Comparison of ENCODE assay signal across 8 cellular contexts in genomic region chr20:53611449-53611894, GRCh38. TPM values are rescaled to one million over a fixed set of nuclear protein-coding genes. Genes with fewer than 3 reads are reported as not detected.
DNase-seq lines count a peak whose midpoint lies in the region; ATAC-seq, FAIRE-seq and TF ChIP-seq lines count a peak whose summit lies in the region.

No MANE protein-coding gene starts in this region.

- H3K4ac ChIP-seq in mesendoderm (ENCODE audit: low read depth, low read length), result peak overlapping the region; percentile 81

- H3K9me3 ChIP-seq in A549, result no peaks in the 10 kb centered on the region
- H3K9me3 ChIP-seq in CD4-positive, alpha-beta memory T cell (ENCODE audit: control insufficient read depth in 1 of 2, low read length in 2 of 2), result no peaks in the 10 kb centered on the region

- peaks cover 57% of the 10 kb centered on the region for H3K4me1 ChIP-seq in A549
- peaks cover 7% of the 10 kb centered on the region for H3K4me1 ChIP-seq in mesendoderm (ENCODE audit: control insufficient read depth, low read depth, low read length)
- H3K4me1 ChIP-seq in CD4-positive, alpha-beta memory T cell (ENCODE audit: insufficient read depth, low read length), result peaks cover 33% of the 10 kb centered on the region

- peak overlapping the region; percentile 59 for H3K56ac ChIP-seq in mesendoderm (ENCODE audit: low read length)

- H3K36me3 Mint-ChIP-seq in brain, result no peaks in the 10 kb centered on the region
- peaks cover 26% of the 10 kb centered on the region for H3K36me3 Mint-ChIP-seq in effector memory CD8-positive, alpha-beta T cell (ENCODE audit: insufficient read depth)
- H3K36me3 Mint-ChIP-seq in CD4-positive, alpha-beta memory T cell, result peaks cover 7 to 11% of the 10 kb centered on the region in 2 donors

- peak overlapping the region; percentile 79 for H3K4me2 ChIP-seq in A549
- no peak overlapping the region for H3K4me2 ChIP-seq in mesendoderm (ENCODE audit: low read length)

- peak overlapping the region in 3 of 5 experiments; percentile 10 to 85 (median 72) for H3K27ac Mint-ChIP-seq in brain
- H3K27ac Mint-ChIP-seq in effector memory CD8-positive, alpha-beta T cell, result peak overlapping the region in 1 of 2 donors; percentile 85
- peak overlapping the region in 2 of 7 donors; percentile 13 to 73 for H3K27ac Mint-ChIP-seq in CD4-positive, alpha-beta memory T cell

- WGBS in A549 (ENCODE audit: missing lambda C conversion rate), result 2% methylated on average over 8 of the region's 8 CpGs
- no CpG with 5 or more reads among the region's 8 CpGs for WGBS in mesendoderm (ENCODE audit: extremely low coverage, insufficient coverage, low lambda C conversion rate)

- DNase-seq in A549 (ENCODE audit: low read depth in 1 of 2, low spot score in 1 of 2) (peak; percentile 65 to 90), Kasumi-1 (lab: John Stamatoyannopoulos, UW) (peak; percentile 43 to 50), mesendoderm (peak; percentile 91), coronary artery (ENCODE audit: low spot score) (no peak)
- DNase-seq in effector memory CD8-positive, alpha-beta T cell, result no peak
- no peak for DNase-seq in CD4-positive, alpha-beta memory T cell

- no peak overlapping the region for H3K18ac ChIP-seq in mesendoderm (ENCODE audit: low read length)

- no peak overlapping the region for H3K23ac ChIP-seq in mesendoderm (ENCODE audit: low read length)

- 0 out of 5 replicates have a peak, but pooled peaks of 1 of the 2 experiments have one; percentile 26 for TF ChIP-seq RAD21 in A549 (conservative IDR thresholded peaks at IDR 0.05 in 1 of 2, IDR thresholded peaks at IDR 0.05 in 1 of 2)

- no peak overlapping the region for H2AK5ac ChIP-seq in mesendoderm (ENCODE audit: low read length)

- H3K4me1 Mint-ChIP-seq in brain, result peaks cover 29% of the 10 kb centered on the region
- H3K4me1 Mint-ChIP-seq in effector memory CD8-positive, alpha-beta T cell (ENCODE audit: low read depth in 2 of 2), result peaks cover 15 to 19% of the 10 kb centered on the region in 2 donors
- H3K4me1 Mint-ChIP-seq in CD4-positive, alpha-beta memory T cell, result peaks cover 13 to 28% (median 22%) of the 10 kb centered on the region in 4 donors

- ATAC-seq in A549 (peak; percentile 66 to 74), GM18498 (IDR thresholded peaks at IDR 0.05; ENCODE audit: unreplicated experiment) (peak; percentile 45)
- ATAC-seq in effector memory CD8-positive, alpha-beta T cell (replicated peaks), result no peak

- H3K79me2 ChIP-seq in mesendoderm (ENCODE audit: control insufficient read depth, insufficient read depth, low read length), result no peaks in the 10 kb centered on the region

- no peak overlapping the region for H3K9ac ChIP-seq in mesendoderm (ENCODE audit: low read length)

- H3K4me3 ChIP-seq in A549, result 0 out of 3 replicates have a peak overlapping the region, but pooled peaks have one; percentile 0
- H3K4me3 ChIP-seq in mesendoderm (ENCODE audit: low read length), result no peak overlapping the region
- no peak overlapping the region for H3K4me3 ChIP-seq in coronary artery
- no peak overlapping the region for H3K4me3 ChIP-seq in CD4-positive, alpha-beta memory T cell (ENCODE audit: low read length in 2 of 2)

- no peak for TF ChIP-seq POLR2A in A549 (IDR thresholded peaks at IDR 0.05; ENCODE audit: low read length)

- no peaks in the 10 kb centered on the region for H3K27me3 ChIP-seq in mesendoderm (ENCODE audit: insufficient read depth, low read length, poor library complexity)
- H3K27me3 ChIP-seq in CD4-positive, alpha-beta memory T cell (ENCODE audit: insufficient read depth, low read length), result no peaks in the 10 kb centered on the region

- H2BK15ac ChIP-seq in mesendoderm (replicated peaks; ENCODE audit: low read depth), result peak overlapping the region; percentile 85

- peak overlapping the region; percentile 40 for H2BK5ac ChIP-seq in mesendoderm (ENCODE audit: low read length)

- no peaks in the 10 kb centered on the region for H3K79me1 ChIP-seq in mesendoderm (ENCODE audit: low read length)

- H3K27ac ChIP-seq in A549, result peak overlapping the region; percentile 74 to 91
- peak overlapping the region; percentile 33 for H3K27ac ChIP-seq in mesendoderm (ENCODE audit: low read depth, low read length)
- peak overlapping the region in 1 of 2 donors; percentile 45 for H3K27ac ChIP-seq in coronary artery
- H3K27ac ChIP-seq in CD4-positive, alpha-beta memory T cell (ENCODE audit: low read depth, low read length), result no peak overlapping the region

- FAIRE-seq in A549 (lab: Jason Lieb, UNC), result peak; percentile 51

- H3K36me3 ChIP-seq in mesendoderm (ENCODE audit: control insufficient read depth, insufficient read depth, low read length), result no peaks in the 10 kb centered on the region
- H3K36me3 ChIP-seq in CD4-positive, alpha-beta memory T cell (ENCODE audit: insufficient read depth, low read length), result no peaks in the 10 kb centered on the region

- no peak overlapping the region for H4K5ac ChIP-seq in mesendoderm (ENCODE audit: low read length)

- H3K4me3 Mint-ChIP-seq in brain, result peak overlapping the region in 2 of 5 experiments; percentile 12 to 32
- no peak overlapping the region for H3K4me3 Mint-ChIP-seq in effector memory CD8-positive, alpha-beta T cell
- no peak overlapping the region for H3K4me3 Mint-ChIP-seq in CD4-positive, alpha-beta memory T cell

- intact Hi-C loops in CD4-positive, alpha-beta memory T cell (cut with micrococcal nuclease), result no loop called here

- H2BK120ac ChIP-seq in mesendoderm (ENCODE audit: low read depth, low read length), result peak overlapping the region; percentile 94

- H4K8ac ChIP-seq in mesendoderm (ENCODE audit: low read depth, low read length), result no peak overlapping the region

- peaks cover 0 to 4% (median 2%) of the 10 kb centered on the region in 5 experiments for H3K9me3 Mint-ChIP-seq in brain
- H3K9me3 Mint-ChIP-seq in effector memory CD8-positive, alpha-beta T cell, result no peaks in the 10 kb centered on the region
- H3K9me3 Mint-ChIP-seq in CD4-positive, alpha-beta memory T cell, result peaks cover 0 to 3% (median 0%) of the 10 kb centered on the region in 8 donors

- peak in 1 of 2 experiments; percentile 37; a peak in 1 of 5 replicates for TF ChIP-seq EP300 in A549 (IDR thresholded peaks at IDR 0.05)

- TF ChIP-seq CTCF in A549 (IDR thresholded peaks at IDR 0.05) (no peak), brain (conservative IDR thresholded peaks at IDR 0.05) (no peak), coronary artery (IDR thresholded peaks at IDR 0.05) (no peak)

- POLR2A ChIA-PET in A549 (lab: Yijun Ruan, JAX), result interaction anchor here (0.7 to 5.6 kb wide), 3 partner anchors 11 to 254 kb away, joined by 4 to 46 read pairs (median 24); partner anchors contain the start of gene ZNF217
- POLR2A ChIA-PET in CD4-positive, alpha-beta memory T cell (lab: Charles Lee; ENCODE audit: partially characterized antibody), result interaction anchor here (2.3 to 7.4 kb wide), 4 partner anchors 11 to 288 kb away, joined by 9 to 198 read pairs (median 116); partner anchors contain the start of gene ZNF217

- no peaks in the 10 kb centered on the region for H3K27me3 Mint-ChIP-seq in brain
- no peaks in the 10 kb centered on the region for H3K27me3 Mint-ChIP-seq in effector memory CD8-positive, alpha-beta T cell
- H3K27me3 Mint-ChIP-seq in CD4-positive, alpha-beta memory T cell, result no peaks in the 10 kb centered on the region

- CTCF ChIA-PET in A549 (lab: Yijun Ruan, JAX), result interaction anchor here (0.6 to 5.0 kb wide), 6 partner anchors 11 to 361 kb away, joined by 3 to 29 read pairs (median 4); no protein-coding TSS in a partner anchor
- CTCF ChIA-PET in CD4-positive, alpha-beta memory T cell (lab: Charles Lee; ENCODE audit: partially characterized antibody), result interaction anchor here (2.6 to 4.8 kb wide), 3 partner anchors 11 to 49 kb away, joined by 10 to 39 read pairs (median 17); no protein-coding TSS in a partner anchor

TF ChIP-seq in A549, 52 proteins besides CTCF, POLR2A, EP300 and RAD21:
- TF ChIP-seq EHMT2 (IDR thresholded peaks at IDR 0.05; ENCODE audit: low read depth) (no peak), GATA3 (IDR thresholded peaks at IDR 0.05; ENCODE audit: borderline replicate concordance) (peak; percentile 50; the same call in 1 of the 2 replicates), NR3C1 (IDR thresholded peaks at IDR 0.05) (no peak), HOXB5 (CRISPR knock-in tag; IDR thresholded peaks at IDR 0.05) (no peak), HOXB13 (CRISPR knock-in tag; IDR thresholded peaks at IDR 0.05; ENCODE audit: low read depth) (no peak), FOSL2 (IDR thresholded peaks at IDR 0.05) (no peak), FOSL2 (CRISPR knock-in tag; IDR thresholded peaks at IDR 0.05) (peak; percentile 87), HOXA7 (CRISPR knock-in tag; IDR thresholded peaks at IDR 0.05) (no peak), ZSCAN20 (CRISPR knock-in tag; IDR thresholded peaks at IDR 0.05) (no peak), CEBPB (IDR thresholded peaks at IDR 0.05) (peak in 1 of 2 experiments; percentile 49; a peak in 1 of 4 replicates), JUN (IDR thresholded peaks at IDR 0.05) (peak in 1 of 2 experiments; percentile 51; a peak in 2 of 5 replicates), JUNB (IDR thresholded peaks at IDR 0.05) (0 out of 2 replicates have a peak, but pooled peaks have one; percentile 14), MYC (IDR thresholded peaks at IDR 0.05; ENCODE audit: borderline replicate concordance, low read length) (no peak)
- TF ChIP-seq, protein P1, sequence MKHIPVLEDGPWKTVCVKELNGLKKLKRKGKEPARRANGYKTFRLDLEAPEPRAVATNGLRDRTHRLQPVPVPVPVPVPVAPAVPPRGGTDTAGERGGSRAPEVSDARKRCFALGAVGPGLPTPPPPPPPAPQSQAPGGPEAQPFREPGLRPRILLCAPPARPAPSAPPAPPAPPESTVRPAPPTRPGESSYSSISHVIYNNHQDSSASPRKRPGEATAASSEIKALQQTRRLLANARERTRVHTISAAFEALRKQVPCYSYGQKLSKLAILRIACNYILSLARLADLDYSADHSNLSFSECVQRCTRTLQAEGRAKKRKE (CRISPR knock-in tag; IDR thresholded peaks at IDR 0.05; ENCODE audit: low read depth), result no peak

RNA-seq across cellular contexts. Expression of gene ZNF217, which starts 17.8 kb away (rescaled TPM):
- polyA plus RNA-seq in A549 (2011; rRNA removed) (22.2 and 29.5 TPM in 2 replicates), A549 (2017; fragmentation: RNase III; extraction: RNeasy Plus Mini Kit Qiagen cat#74134 plus additional on column Dnase treatment) (28.1 to 30.5 TPM (median 29.9 TPM) in 3 replicates), brain (ENCODE audit: insufficient read depth, low read depth, low replicate concordance) (5.7 TPM)
- polyA plus RNA-seq in A549 (2012; cell fraction: cytosol; rRNA removed), result 6.8 and 8.8 TPM in 2 replicates
- polyA plus RNA-seq in A549 (2012; cell fraction: nucleus; rRNA removed), result 8.9 and 11.6 TPM in 2 replicates
- 48.5 and 50.5 TPM in 2 replicates for polyA minus RNA-seq in A549 (2011; rRNA and poly(A)+ RNA removed)
- 22.0 TPM for polyA plus RNA-seq in mesendoderm (2013, experiment 1 of 2)
- 21.5 TPM for polyA plus RNA-seq in mesendoderm (2013, experiment 2 of 2)
- 100 to 1,000 TPM; 100 to 111 TPM for total RNA-seq in CD4-positive, alpha-beta memory T cell
- polyA plus RNA-seq in CD4-positive, alpha-beta memory T cell, result 10 to 100 TPM; 11.6 to 28.6 TPM

Comparison
In these comparisons a context has a peak if more than half of its experiments do, and no peak if none do; other contexts are left out.
1. DNase-seq: peak in A549 (2 of 2), Kasumi-1 (2 of 2) and mesendoderm (single experiment); none in coronary artery (single experiment), effector memory CD8-positive, alpha-beta T cell (0 of 3) and CD4-positive, alpha-beta memory T cell (0 of 5).